In the genomic region with DNA sequence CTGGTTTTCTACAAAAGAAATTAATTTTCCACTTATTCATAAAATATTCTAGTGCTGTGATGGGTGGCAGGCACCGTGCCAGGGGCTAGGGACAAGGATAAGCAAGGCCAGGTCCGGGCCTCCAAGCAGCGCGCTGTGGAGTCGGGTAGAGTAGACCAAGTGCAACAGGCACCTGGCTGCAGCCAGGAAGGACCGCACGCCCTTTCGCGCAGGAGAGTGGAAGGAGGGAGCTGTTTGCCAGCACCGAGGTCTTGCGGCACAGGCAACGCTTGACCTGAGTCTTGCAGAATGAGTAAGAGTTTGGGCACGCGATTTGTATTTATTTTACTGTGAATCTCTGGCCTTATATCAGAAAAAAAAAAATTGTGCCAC, we compare ENCODE assay signal across 9 cellular contexts. TPM values are rescaled to one million over a fixed set of nuclear protein-coding genes. Genes with fewer than 3 reads are reported as not detected.
DNase-seq lines count a peak whose midpoint lies in the region; ATAC-seq, FAIRE-seq and TF ChIP-seq lines count a peak whose summit lies in the region.
"Had no signal": no experiment of that assay in that cellular context is flagged by ENCODE, and none has a peak within 500 bp of the region (broad histone marks: within the 10 kb centered on the region; RNA-seq: fewer than 3 reads in every experiment).

A gene with protein sequence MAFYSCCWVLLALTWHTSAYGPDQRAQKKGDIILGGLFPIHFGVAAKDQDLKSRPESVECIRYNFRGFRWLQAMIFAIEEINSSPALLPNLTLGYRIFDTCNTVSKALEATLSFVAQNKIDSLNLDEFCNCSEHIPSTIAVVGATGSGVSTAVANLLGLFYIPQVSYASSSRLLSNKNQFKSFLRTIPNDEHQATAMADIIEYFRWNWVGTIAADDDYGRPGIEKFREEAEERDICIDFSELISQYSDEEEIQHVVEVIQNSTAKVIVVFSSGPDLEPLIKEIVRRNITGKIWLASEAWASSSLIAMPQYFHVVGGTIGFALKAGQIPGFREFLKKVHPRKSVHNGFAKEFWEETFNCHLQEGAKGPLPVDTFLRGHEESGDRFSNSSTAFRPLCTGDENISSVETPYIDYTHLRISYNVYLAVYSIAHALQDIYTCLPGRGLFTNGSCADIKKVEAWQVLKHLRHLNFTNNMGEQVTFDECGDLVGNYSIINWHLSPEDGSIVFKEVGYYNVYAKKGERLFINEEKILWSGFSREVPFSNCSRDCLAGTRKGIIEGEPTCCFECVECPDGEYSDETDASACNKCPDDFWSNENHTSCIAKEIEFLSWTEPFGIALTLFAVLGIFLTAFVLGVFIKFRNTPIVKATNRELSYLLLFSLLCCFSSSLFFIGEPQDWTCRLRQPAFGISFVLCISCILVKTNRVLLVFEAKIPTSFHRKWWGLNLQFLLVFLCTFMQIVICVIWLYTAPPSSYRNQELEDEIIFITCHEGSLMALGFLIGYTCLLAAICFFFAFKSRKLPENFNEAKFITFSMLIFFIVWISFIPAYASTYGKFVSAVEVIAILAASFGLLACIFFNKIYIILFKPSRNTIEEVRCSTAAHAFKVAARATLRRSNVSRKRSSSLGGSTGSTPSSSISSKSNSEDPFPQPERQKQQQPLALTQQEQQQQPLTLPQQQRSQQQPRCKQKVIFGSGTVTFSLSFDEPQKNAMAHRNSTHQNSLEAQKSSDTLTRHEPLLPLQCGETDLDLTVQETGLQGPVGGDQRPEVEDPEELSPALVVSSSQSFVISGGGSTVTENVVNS (plus strand): TSS at position 148 of the 372 bp plus-strand sequence. CDS start 70,522 bp downstream, outside the sequence.

- intact Hi-C loops in GM12878 (cut with micrococcal nuclease; ENCODE audit: unreplicated experiment) (no loop called here), upper lobe of right lung (cut with DNase I) (no loop called here)

- H3K27ac ChIP-seq in GM12878 (ENCODE audit: control insufficient read depth, insufficient read depth) (no peak within 1 kb of the TSS), upper lobe of right lung (no peak within 1 kb of the TSS)

- ATAC-seq in GM12878 (peak; percentile 75), left lobe of liver (peak; percentile 43), upper lobe of right lung (peak; percentile 60), GM18861 (IDR thresholded peaks at IDR 0.05; ENCODE audit: unreplicated experiment) (no peak), HG03378 (IDR thresholded peaks at IDR 0.05; ENCODE audit: unreplicated experiment) (no peak)

- no peak for TF ChIP-seq EP300 in GM12878 (IDR thresholded peaks at IDR 0.05; ENCODE audit: borderline replicate concordance in 1 of 2, control insufficient read depth in 1 of 2, low read depth in 2 of 2, low read length in 2 of 2)

- no peak for TF ChIP-seq POLR2A in GM12878 (IDR thresholded peaks at IDR 0.05; ENCODE audit: low read depth, low read length)

- peak within 1 kb of the TSS; percentile 12 for H3K4me2 ChIP-seq in GM12878 (ENCODE audit: control insufficient read depth, insufficient read depth)

- CTCF ChIA-PET in GM12878 (lab: Yijun Ruan, JAX) = no interaction called here

- H3K36me3 ChIP-seq in GM12878 (ENCODE audit: control insufficient read depth in 2 of 2, insufficient read depth in 2 of 2, low read length in 1 of 2) = no peaks in the 10 kb centered on the region
- no peaks in the 10 kb centered on the region for H3K36me3 ChIP-seq in upper lobe of right lung

- H3K4me1 ChIP-seq in GM12878 (ENCODE audit: control insufficient read depth, insufficient read depth, low read length) = 0 out of 2 replicates have a peak, but pooled peaks cover 4% of the 10 kb centered on the region
- H3K4me1 ChIP-seq in upper lobe of right lung = peaks cover 11% of the 10 kb centered on the region

- SMC1A ChIA-PET in GM12878 (lab: Charles Lee; ENCODE audit: uncharacterized antibody, unreplicated experiment) = interaction anchor here (0.7 to 0.8 kb wide), 4 partner anchors 10 to 653 kb away, joined by 3 read pairs; no protein-coding TSS in a partner anchor

- no peaks in the 10 kb centered on the region for H3K79me2 ChIP-seq in GM12878 (ENCODE audit: control insufficient read depth, insufficient read depth, low read length)

- peak; percentile 4 for DNase-seq in stimulated activated CD4-positive, alpha-beta T cell treated with anti-CD3 and anti-CD28 coated beads, Interleukin-15, amount 100 ng/mL, for 24 hours
- no peak for DNase-seq in stimulated activated CD4-positive, alpha-beta T cell treated with anti-CD3 and anti-CD28 coated beads, Interleukin-4, amount 100 ng/mL, for 24 hours
- DNase-seq in GM12878 (ENCODE audit: low read depth, low spot score) (no peak), left lobe of liver (ENCODE audit: low spot score) (no peak), upper lobe of right lung (peak; percentile 70), SK-N-DZ (ENCODE audit: low spot score) (no peak)
- DNase-seq: NCI-H1092 treated with DMSO at 0.1 percent for 48 hours had no signal

- H3K9me3 ChIP-seq in GM12878 (replicated peaks; ENCODE audit: control insufficient read depth, insufficient read depth, low read length) (no peaks in the 10 kb centered on the region), upper lobe of right lung (no peaks in the 10 kb centered on the region)

- TF ChIP-seq CTCF in GM12878 (IDR thresholded peaks at IDR 0.05 in 2 of 3, conservative IDR thresholded peaks at IDR 0.05 in 1 of 3; ENCODE audit: control insufficient read depth in 2 of 3, extremely low read depth in 1 of 3, insufficient read depth in 1 of 3, low read depth in 3 of 3, low read length in 3 of 3) (no peak), upper lobe of right lung (IDR thresholded peaks at IDR 0.05) (no peak)

- no peak for TF ChIP-seq RAD21 in GM12878 (IDR thresholded peaks at IDR 0.05; ENCODE audit: insufficient read depth, low read depth, low read length)

- H3K27me3 ChIP-seq in GM12878 (replicated peaks in 1 of 2; ENCODE audit: control insufficient read depth in 2 of 2, insufficient read depth in 2 of 2, low read length in 1 of 2) (peaks cover 0 to 9% of the 10 kb centered on the region in 2 experiments; a peak in 2 of 4 replicates), upper lobe of right lung (peaks cover 24% of the 10 kb centered on the region)

- no TSS peak for BruUV-seq in GM12878 (replicated peaks; lab: Mats Ljungman, UMichigan)

- H4K20me1 ChIP-seq in GM12878 (ENCODE audit: control insufficient read depth, insufficient read depth) = no peaks in the 10 kb centered on the region

- H3K9ac ChIP-seq in GM12878 (ENCODE audit: control insufficient read depth, insufficient read depth, low read length) = no peak within 1 kb of the TSS

- 10% methylated on average over 14 of the region's 14 CpGs for WGBS in GM12878 (ENCODE audit: insufficient coverage, insufficient replicate concordance, low lambda C conversion rate, missing lambda C conversion rate)

- RAD21 ChIA-PET in GM12878 (lab: Charles Lee; ENCODE audit: unreplicated experiment) = interaction anchor here (0.6 to 1.5 kb wide), 2 partner anchors 73 to 75 kb away, joined by 3 to 6 read pairs; no protein-coding TSS in a partner anchor

- FAIRE-seq in GM12878 (lab: Jason Lieb, UNC) = no peak

- H2AFZ ChIP-seq in GM12878 (ENCODE audit: control insufficient read depth, low read depth, low read length) = no peak within 1 kb of the TSS; the same call in none of the 2 replicates

- in situ Hi-C loops in GM12878 (cut with MboI) = no loop called here

- H3K4me3 ChIP-seq in GM12878 = peak within 1 kb of the TSS; percentile 59
- H3K4me3 ChIP-seq in upper lobe of right lung = peak within 1 kb of the TSS; percentile 27

- POLR2A ChIA-PET in GM12878 (lab: Charles Lee) = no interaction called here

TF ChIP-seq in GM12878, 131 proteins besides CTCF, POLR2A, EP300 and RAD21 (continues in another document):
- TF ChIP-seq CBFB (IDR thresholded peaks at IDR 0.05; ENCODE audit: low read depth) (no peak), NFYA (IDR thresholded peaks at IDR 0.05; ENCODE audit: borderline replicate concordance, low read depth, low read length) (no peak), KAT2A (conservative IDR thresholded peaks at IDR 0.05; ENCODE audit: control insufficient read depth, low read depth, low read length) (no peak), GABPA (IDR thresholded peaks at IDR 0.05; ENCODE audit: low read depth) (no peak), ETV6 (conservative IDR thresholded peaks at IDR 0.05 in 1 of 2, IDR thresholded peaks at IDR 0.05 in 1 of 2; ENCODE audit: borderline replicate concordance in 1 of 2, low read depth in 1 of 2) (no peak)
- TF ChIP-seq, protein P1, sequence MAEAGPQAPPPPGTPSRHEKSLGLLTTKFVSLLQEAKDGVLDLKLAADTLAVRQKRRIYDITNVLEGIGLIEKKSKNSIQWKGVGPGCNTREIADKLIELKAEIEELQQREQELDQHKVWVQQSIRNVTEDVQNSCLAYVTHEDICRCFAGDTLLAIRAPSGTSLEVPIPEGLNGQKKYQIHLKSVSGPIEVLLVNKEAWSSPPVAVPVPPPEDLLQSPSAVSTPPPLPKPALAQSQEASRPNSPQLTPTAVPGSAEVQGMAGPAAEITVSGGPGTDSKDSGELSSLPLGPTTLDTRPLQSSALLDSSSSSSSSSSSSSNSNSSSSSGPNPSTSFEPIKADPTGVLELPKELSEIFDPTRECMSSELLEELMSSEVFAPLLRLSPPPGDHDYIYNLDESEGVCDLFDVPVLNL (IDR thresholded peaks at IDR 0.05; ENCODE audit: low read depth, low read length) = no peak

RNA-seq across cellular contexts. Expression of the gene that starts here (rescaled TPM):
- 0.10 and 0.35 TPM in 2 replicates for total RNA-seq in GM12878 (2013; cell fraction: nucleolus; rRNA removed)
- 0.05 and 0.06 TPM in 2 replicates for total RNA-seq in GM12878 (2014; rRNA removed)
- 0.04 and 0.05 TPM in 2 replicates for total RNA-seq in GM12878 (2014; rRNA removed; fragmentation: Illumina TruSeq; extraction: Trizol)
- total RNA-seq in GM12878 (2021) = 0.13 and 0.27 TPM in 2 replicates
- polyA plus RNA-seq in GM12878 (2011; ENCODE audit: low read depth) = 0.14 TPM
- polyA plus RNA-seq in GM12878 (2011; rRNA removed) = 0.07 and 0.22 TPM in 2 replicates
- 0.08 and 0.10 TPM in 2 replicates for polyA plus RNA-seq in GM12878 (2011; cell fraction: cytosol; rRNA removed)
- polyA plus RNA-seq in GM12878 (2011; cell fraction: nucleus; rRNA removed) = 0.19 and 0.25 TPM in 2 replicates
- 0.14 and 0.25 TPM in 2 replicates for polyA plus RNA-seq in GM12878 (2012)
- polyA plus RNA-seq in GM12878 (2014; fragmentation: Illumina TruSeq; extraction: Trizol) = 0.13 and 0.81 TPM in 2 replicates
- polyA plus RNA-seq in GM12878 (2014; fragmentation: Nextera tagmentation; extraction: Ambion mirVana) = under 1 TPM; 0.04 to 0.37 TPM
- 0.08 and 0.09 TPM in 2 replicates for polyA plus RNA-seq in GM12878 (2014; rRNA removed)
- under 1 TPM; 0.09 to 0.15 TPM for polyA plus RNA-seq in GM12878 (2016; fragmentation: Nextera tagmentation; extraction: Ambion mirVana)
- 0.21 and 0.29 TPM in 2 replicates for polyA minus RNA-seq in GM12878 (2011; rRNA and poly(A)+ RNA removed)
- not detected in 2 replicates for polyA minus RNA-seq in GM12878 (2011; cell fraction: cytosol; rRNA and poly(A)+ RNA removed)
- polyA minus RNA-seq in GM12878 (2011; cell fraction: nucleus; rRNA and poly(A)+ RNA removed) = 0.19 and 0.24 TPM in 2 replicates
- 0.30 TPM for total RNA-seq in left lobe of liver
- 0.20 TPM for total RNA-seq in upper lobe of right lung
- polyA plus RNA-seq in SK-N-DZ (2014; cell fraction: cytosol; rRNA removed) = not detected in 2 replicates
- polyA plus RNA-seq in SK-N-DZ (2014; cell fraction: nucleus; rRNA removed) = not detected in 2 replicates

Comparison
In these comparisons a context has a peak if more than half of its experiments do, and no peak if none do; other contexts are left out.
1. Peak in ATAC-seq, H3K4me3 ChIP-seq and H3K4me2 ChIP-seq in GM12878; RNA of the gene not detected or under 1 TPM.
2. Peak in ATAC-seq in left lobe of liver; RNA of the gene not detected or under 1 TPM.
3. Peak in DNase-seq, ATAC-seq and H3K4me3 ChIP-seq in upper lobe of right lung; RNA of the gene not detected or under 1 TPM.